Comparison of ENCODE assay signal across 14 cellular contexts in genomic region chr3:117622130-117622841, GRCh38.
A peak's percentile ranks its signal among the peaks of the same experiment; 100 is the strongest.
DNase-seq lines count a peak whose midpoint lies in the region; TF ChIP-seq lines count a peak whose summit lies in the region.
"Had no signal": no experiment of that assay in that cellular context is flagged by ENCODE, and none has a peak within 500 bp of the region (broad histone marks: within the 10 kb centered on the region; RNA-seq: fewer than 3 reads in every experiment).

No MANE protein-coding gene starts in this region.

- no peak for TF ChIP-seq CTCF in fibroblast of villous mesenchyme (IDR thresholded peaks at IDR 0.05; ENCODE audit: insufficient read depth, low read depth, low read length)

- H3K36me3 ChIP-seq in SJSA1: no peaks in the 10 kb centered on the region

- no peaks in the 10 kb centered on the region for H3K27me3 ChIP-seq in SJSA1 (replicated peaks)

- no peak overlapping the region for H3K4me3 ChIP-seq in SJSA1
- no peak overlapping the region for H3K4me3 ChIP-seq in fibroblast of villous mesenchyme (ENCODE audit: low read depth, low read length)
- H3K4me3 ChIP-seq: GM12878, K562, skin epidermis had no signal

- peak; percentile 13 for DNase-seq in NCI-H510A treated with DMSO at 0.1 percent for 48 hours (lab: John Stamatoyannopoulos, UW)
- no peak for DNase-seq in NCI-H510A (lab: John Stamatoyannopoulos, UW)
- peak; percentile 42 to 47 for DNase-seq in SJSA1 (ENCODE audit: low read depth in 1 of 2, low spot score in 2 of 2)
- peak; percentile 56 for DNase-seq in fibroblast of villous mesenchyme (ENCODE audit: low read depth)
- DNase-seq in stromal cell of bone marrow (ENCODE audit: low read depth): peak; percentile 85
- no peak for DNase-seq in stimulated activated CD4-positive, alpha-beta T cell treated with anti-CD3 and anti-CD28 coated beads, Interleukin-12 subunit alpha, Interleukin-12 subunit beta, amount 100 ng/mL, for 4 hours
- no peak for DNase-seq in NCI-H2171 (lab: John Stamatoyannopoulos, UW)
- no peak for DNase-seq in NCI-H524 treated with DMSO at 0.1 percent for 48 hours (lab: John Stamatoyannopoulos, UW)
- DNase-seq: AML-193, NCI-H748 treated with DMSO at 0.1 percent for 48 hours, T-helper 1 cell had no signal

- peaks cover 12% of the 10 kb centered on the region for H3K4me1 ChIP-seq in SJSA1 (replicated peaks)

- no peaks in the 10 kb centered on the region for H3K9me3 ChIP-seq in SJSA1 (replicated peaks)

- peak overlapping the region; percentile 6 for H3K27ac ChIP-seq in SJSA1
- H3K27ac ChIP-seq: skin epidermis had no signal

Comparison
In these comparisons a context has a peak if more than half of its experiments do, and no peak if none do; other contexts are left out.
1. DNase-seq: peak in NCI-H510A treated with DMSO at 0.1 percent for 48 hours (single experiment), SJSA1 (2 of 2), fibroblast of villous mesenchyme (single experiment) and stromal cell of bone marrow (single experiment); none in NCI-H510A (single experiment), stimulated activated CD4-positive, alpha-beta T cell treated with anti-CD3 and anti-CD28 coated beads, Interleukin-12 subunit alpha, Interleukin-12 subunit beta, amount 100 ng/mL, for 4 hours (single experiment), NCI-H2171 (single experiment) and NCI-H524 treated with DMSO at 0.1 percent for 48 hours (single experiment).